Comparison of ENCODE assay signal across 16 cellular contexts in the genomic region with DNA sequence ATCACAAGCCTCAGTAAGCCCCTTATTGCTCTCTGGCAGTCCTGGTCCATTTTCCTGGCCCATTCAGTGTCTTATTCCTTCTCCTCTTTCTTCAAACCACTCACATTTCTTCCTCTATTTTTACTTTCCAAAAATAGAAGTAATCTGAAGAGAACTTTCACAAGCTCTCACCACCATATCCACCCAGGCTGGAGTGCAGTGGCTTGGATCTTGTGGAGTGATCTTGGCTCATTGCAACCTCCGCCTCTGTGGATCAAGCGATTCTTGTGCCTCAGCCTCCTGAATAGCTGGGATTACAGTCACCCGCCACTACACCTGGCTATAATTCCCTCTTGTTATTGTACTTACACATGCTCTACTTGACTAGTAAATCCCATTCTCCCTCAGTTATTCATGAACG.
"Had no signal": no experiment of that assay in that cellular context is flagged by ENCODE, and none has a peak within 500 bp of the region (broad histone marks: within the 10 kb centered on the region; RNA-seq: fewer than 3 reads in every experiment).

No MANE protein-coding gene starts in this region.

- H3K4me3 Mint-ChIP-seq: activated CD4-positive, alpha-beta memory T cell treated with anti-CD3 and anti-CD28 coated beads for 36 hours; activated naive CD4-positive, alpha-beta T cell treated with anti-CD3 and anti-CD28 coated beads for 36 hours; neural progenitor cell; T-helper 1 cell treated with Interleukin-12 subunit alpha and Interleukin-12 subunit beta and Interleukin-4 antibody, amounts not matched to agents 30 μg/mL and 1 μg/mL, for 36 hours had no signal

- H3K9me3 ChIP-seq: esophagus muscularis mucosa, stomach, suprapubic skin, transverse colon had no signal

- H3K27me3 ChIP-seq: esophagus muscularis mucosa, neural progenitor cell, stomach, suprapubic skin, transverse colon had no signal

- H3K36me3 ChIP-seq: neural progenitor cell, suprapubic skin, transverse colon had no signal

- H3K27me3 Mint-ChIP-seq: activated CD4-positive, alpha-beta memory T cell treated with anti-CD3 and anti-CD28 coated beads for 36 hours; progenitor cell of endocrine pancreas had no signal

- DNase-seq: activated CD4-positive, alpha-beta memory T cell treated with anti-CD3 and anti-CD28 coated beads for 36 hours; activated CD4-positive, alpha-beta T cell treated with anti-CD3 and anti-CD28 coated beads for 48 hours; activated T-cell treated with anti-CD3 and anti-CD28 coated beads, Interleukin-2, amount 50 U/mL, for 48 hours; amygdala; head of caudate nucleus; mesenchymal stem cell; stimulated activated CD4-positive, alpha-beta T cell treated with anti-CD3 and anti-CD28 coated beads, Interleukin-12 subunit alpha, Interleukin-12 subunit beta, amount 100 ng/mL, for 4 hours; stomach; transverse colon had no signal

- H3K27ac Mint-ChIP-seq: activated CD4-positive, alpha-beta memory T cell treated with anti-CD3 and anti-CD28 coated beads for 36 hours; activated naive CD4-positive, alpha-beta T cell treated with anti-CD3 and anti-CD28 coated beads for 36 hours; neural progenitor cell; T-helper 1 cell treated with Interleukin-12 subunit alpha and Interleukin-12 subunit beta and Interleukin-4 antibody, amounts not matched to agents 30 μg/mL and 1 μg/mL, for 36 hours had no signal

- H3K9me3 Mint-ChIP-seq: activated CD4-positive, alpha-beta memory T cell treated with anti-CD3 and anti-CD28 coated beads for 36 hours; activated naive CD4-positive, alpha-beta T cell treated with anti-CD3 and anti-CD28 coated beads for 36 hours; T-helper 1 cell treated with Interleukin-12 subunit alpha and Interleukin-12 subunit beta and Interleukin-4 antibody, amounts not matched to agents 30 μg/mL and 1 μg/mL, for 36 hours had no signal

- H3K4me3 ChIP-seq: coronary artery, esophagus muscularis mucosa, neural progenitor cell, stomach, suprapubic skin, transverse colon had no signal
